In genomic region chr11:70398834-70399680, GRCh38 we compare ENCODE assay signal across 2 cellular contexts.
TF ChIP-seq lines count a peak whose summit lies in the region.

No MANE protein-coding gene starts in this region.

TF ChIP-seq in GM12878, 131 proteins besides CTCF, POLR2A, EP300 and RAD21:
- TF ChIP-seq PRDM15 (CRISPR knock-in tag; IDR thresholded peaks at IDR 0.05), result no peak
- TF ChIP-seq SREBF2 (IDR thresholded peaks at IDR 0.05; ENCODE audit: low read length), result no peak
- no peak for TF ChIP-seq ELK1 (IDR thresholded peaks at IDR 0.05; ENCODE audit: low read depth, low read length)
- no peak for TF ChIP-seq CUX1 (IDR thresholded peaks at IDR 0.05; ENCODE audit: insufficient replicate concordance, low read depth, low read length)
- TF ChIP-seq IKZF1 (conservative IDR thresholded peaks at IDR 0.05), result peak; percentile 44; the same call in 1 of the 2 replicates
- TF ChIP-seq BCL11A (IDR thresholded peaks at IDR 0.05; ENCODE audit: low read depth, low read length), result no peak
- TF ChIP-seq HDGF (IDR thresholded peaks at IDR 0.05), result no peak
- TF ChIP-seq ETV6 (conservative IDR thresholded peaks at IDR 0.05 in 1 of 2, IDR thresholded peaks at IDR 0.05 in 1 of 2; ENCODE audit: borderline replicate concordance in 1 of 2, low read depth in 1 of 2), result peak in 1 of 2 experiments; percentile 34; a peak in 1 of 4 replicates

TF ChIP-seq in HepG2, 621 proteins besides CTCF, POLR2A, EP300 and RAD21 (continues in another document):
- TF ChIP-seq ZNF724P (CRISPR knock-in tag; IDR thresholded peaks at IDR 0.05; ENCODE audit: borderline replicate concordance) (0 out of 2 replicates have a peak, but pooled peaks have one; percentile 37), AKNA (CRISPR knock-in tag; IDR thresholded peaks at IDR 0.05; ENCODE audit: borderline replicate concordance) (no peak), TIGD3 (CRISPR knock-in tag; IDR thresholded peaks at IDR 0.05; ENCODE audit: borderline replicate concordance) (no peak), HCFC1 (IDR thresholded peaks at IDR 0.05; ENCODE audit: low read depth, low read length) (no peak), TEAD3 (CRISPR knock-in tag; optimal IDR thresholded peaks at IDR 0.05; ENCODE audit: borderline replicate concordance) (no peak), ZNF33B (CRISPR knock-in tag; IDR thresholded peaks at IDR 0.05) (no peak), FOXO4 (CRISPR knock-in tag; conservative IDR thresholded peaks at IDR 0.05) (0 out of 2 replicates have a peak, but pooled peaks have one; percentile 4), DNMT3B (CRISPR knock-in tag; conservative IDR thresholded peaks at IDR 0.05) (no peak), ATRX (CRISPR knock-in tag; IDR thresholded peaks at IDR 0.05; ENCODE audit: borderline replicate concordance) (no peak), PHB2 (IDR thresholded peaks at IDR 0.05; ENCODE audit: partially characterized antibody) (no peak), SIN3A (IDR thresholded peaks at IDR 0.05; ENCODE audit: borderline replicate concordance, low read depth, low read length) (no peak), HNRNPH1 (optimal IDR thresholded peaks at IDR 0.05; ENCODE audit: low read depth, low read length) (no peak), KDM1A (CRISPR knock-in tag; IDR thresholded peaks at IDR 0.05) (no peak), ZNF720 (CRISPR knock-in tag; IDR thresholded peaks at IDR 0.05) (no peak), MAZ (IDR thresholded peaks at IDR 0.05; ENCODE audit: borderline replicate concordance, low read depth, low read length) (no peak), MAZ (CRISPR knock-in tag; IDR thresholded peaks at IDR 0.05; ENCODE audit: low read depth) (peak; percentile 33; the same call in 1 of the 2 replicates), RCOR2 (CRISPR knock-in tag; IDR thresholded peaks at IDR 0.05) (no peak), ZNF557 (CRISPR knock-in tag; IDR thresholded peaks at IDR 0.05) (no peak), ZBTB44 (CRISPR knock-in tag; IDR thresholded peaks at IDR 0.05) (no peak), ZBTB20 (CRISPR knock-in tag; IDR thresholded peaks at IDR 0.05; ENCODE audit: borderline replicate concordance, low read depth) (0 out of 2 replicates have a peak, but pooled peaks have one; percentile 45), PHF8 (CRISPR knock-in tag; IDR thresholded peaks at IDR 0.05) (peak; percentile 41; the same call in 1 of the 2 replicates), MYPOP (CRISPR knock-in tag; IDR thresholded peaks at IDR 0.05) (no peak), CENPT (CRISPR knock-in tag; IDR thresholded peaks at IDR 0.05; ENCODE audit: low read depth) (no peak), NR2F6 (IDR thresholded peaks at IDR 0.05) (peak; percentile 5; the same call in 1 of the 2 replicates), NR2F6 (CRISPR knock-in tag; IDR thresholded peaks at IDR 0.05) (no peak), CBX2 (IDR thresholded peaks at IDR 0.05; ENCODE audit: low read depth, low read length) (no peak), CBX2 (CRISPR knock-in tag; IDR thresholded peaks at IDR 0.05; ENCODE audit: low read depth) (no peak), THAP8 (CRISPR knock-in tag; IDR thresholded peaks at IDR 0.05; ENCODE audit: borderline replicate concordance) (no peak), POGK (CRISPR knock-in tag; conservative IDR thresholded peaks at IDR 0.05) (peak; percentile 35; the same call in 1 of the 2 replicates), ZFP62 (CRISPR knock-in tag; IDR thresholded peaks at IDR 0.05) (no peak), ELF3 (CRISPR knock-in tag; IDR thresholded peaks at IDR 0.05) (no peak), ZNF251 (CRISPR knock-in tag; IDR thresholded peaks at IDR 0.05) (no peak), SRSF1 (optimal IDR thresholded peaks at IDR 0.05; ENCODE audit: low read depth, low read length) (no peak), ZBTB7A (CRISPR knock-in tag; IDR thresholded peaks at IDR 0.05) (peak; percentile 37; the same call in 1 of the 2 replicates), CEBPG (CRISPR knock-in tag; IDR thresholded peaks at IDR 0.05) (peak; percentile 52; the same call in 1 of the 2 replicates), ZNF790 (CRISPR knock-in tag; IDR thresholded peaks at IDR 0.05; ENCODE audit: borderline replicate concordance) (0 out of 2 replicates have a peak, but pooled peaks have one; percentile 2), ATF7 (IDR thresholded peaks at IDR 0.05) (no peak), ATF7 (CRISPR knock-in tag; IDR thresholded peaks at IDR 0.05) (no peak), NFYB (CRISPR knock-in tag; IDR thresholded peaks at IDR 0.05) (no peak), RELA (CRISPR knock-in tag; IDR thresholded peaks at IDR 0.05) (no peak), TFAP4 (IDR thresholded peaks at IDR 0.05; ENCODE audit: borderline replicate concordance, low read depth) (peak; percentile 26; the same call in 1 of the 2 replicates), PRMT3 (CRISPR knock-in tag; IDR thresholded peaks at IDR 0.05; ENCODE audit: borderline replicate concordance, low read depth) (no peak), ZBTB39 (CRISPR knock-in tag; IDR thresholded peaks at IDR 0.05) (no peak), ARNT2 (CRISPR knock-in tag; IDR thresholded peaks at IDR 0.05; ENCODE audit: low read depth) (0 out of 2 replicates have a peak, but pooled peaks have one; percentile 39), GATA4 (IDR thresholded peaks at IDR 0.05; ENCODE audit: borderline replicate concordance, low read depth) (no peak), KDM3A (CRISPR knock-in tag; IDR thresholded peaks at IDR 0.05; ENCODE audit: low read depth) (no peak), NPAS2 (CRISPR knock-in tag; IDR thresholded peaks at IDR 0.05; ENCODE audit: borderline replicate concordance) (no peak), ZNF207 (IDR thresholded peaks at IDR 0.05; ENCODE audit: borderline replicate concordance) (no peak), ZSCAN31 (CRISPR knock-in tag; IDR thresholded peaks at IDR 0.05; ENCODE audit: low read depth) (no peak; the same call in 1 of the 2 replicates), ZNF331 (CRISPR knock-in tag; IDR thresholded peaks at IDR 0.05) (no peak), ZNF709 (CRISPR knock-in tag; IDR thresholded peaks at IDR 0.05) (no peak)
